15 cellular contexts compared by ENCODE assay signal in the genomic region with DNA sequence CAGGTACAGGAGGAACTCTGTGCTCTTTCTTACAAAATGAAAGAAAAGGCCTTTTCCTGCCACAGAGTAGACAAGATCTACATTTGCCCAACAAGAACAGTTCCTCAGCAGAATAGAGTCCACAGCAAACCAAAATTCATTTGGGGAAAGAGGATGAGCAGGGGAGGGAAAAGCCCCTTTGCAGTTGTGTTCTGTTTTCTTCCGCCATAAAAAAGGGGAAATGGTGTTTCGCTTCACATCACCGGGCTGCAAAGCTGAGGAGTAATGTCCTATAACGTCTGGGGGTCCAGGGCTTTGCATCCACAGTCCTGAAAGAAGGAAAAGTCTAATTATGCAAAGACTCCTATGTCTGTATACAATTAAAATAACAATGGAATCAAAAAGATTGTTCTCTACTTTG.
"Had no signal": no experiment of that assay in that cellular context is flagged by ENCODE, and none has a peak within 500 bp of the region (broad histone marks: within the 10 kb centered on the region; RNA-seq: fewer than 3 reads in every experiment).

A gene with protein sequence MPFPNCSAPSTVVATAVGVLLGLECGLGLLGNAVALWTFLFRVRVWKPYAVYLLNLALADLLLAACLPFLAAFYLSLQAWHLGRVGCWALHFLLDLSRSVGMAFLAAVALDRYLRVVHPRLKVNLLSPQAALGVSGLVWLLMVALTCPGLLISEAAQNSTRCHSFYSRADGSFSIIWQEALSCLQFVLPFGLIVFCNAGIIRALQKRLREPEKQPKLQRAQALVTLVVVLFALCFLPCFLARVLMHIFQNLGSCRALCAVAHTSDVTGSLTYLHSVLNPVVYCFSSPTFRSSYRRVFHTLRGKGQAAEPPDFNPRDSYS (minus strand): TSS at position 114 of the 400 bp plus-strand sequence. CDS start 149 bp downstream, outside the sequence.

- H3K9me3 ChIP-seq: esophagus muscularis mucosa, heart left ventricle, left ventricle myocardium inferior, ovary, thyroid gland had no signal

- H3K36me3 ChIP-seq: esophagus muscularis mucosa, heart left ventricle, left ventricle myocardium inferior, ovary, thyroid gland, WERI-Rb-1 had no signal

- H3K4me1 ChIP-seq: esophagus muscularis mucosa, left ventricle myocardium inferior, thyroid gland had no signal

- H3K4me3 ChIP-seq: esophagus muscularis mucosa, heart left ventricle, left ventricle myocardium inferior, ovary, thyroid gland had no signal

- DNase-seq: activated CD4-positive, alpha-beta T cell treated with anti-CD3 and anti-CD28 coated beads for 4 hours; activated CD8-positive, alpha-beta memory T cell treated with anti-CD3 and anti-CD28 coated beads, Interleukin-2, amount 50 U/mL, for 4 hours; activated CD8-positive, alpha-beta T cell treated with anti-CD3 and anti-CD28 coated beads for 36 hours; activated gamma-delta T cell treated with Interleukin-2 at 50 U/mL for 16 hours; activated naive CD8-positive, alpha-beta T cell treated with anti-CD3 and anti-CD28 coated beads, Interleukin-2, amount 10 ng/mL, durations not matched to agents 7 days and 5 days; activated T-cell treated with anti-CD3 and anti-CD28 coated beads, Interleukin-2, amount 50 U/mL, for 72 hours; aorta; heart left ventricle; islet precursor cell; left ventricle myocardium inferior; ovary; stimulated activated CD4-positive, alpha-beta T cell treated with anti-CD3 and anti-CD28 coated beads, Interleukin-4, amount 100 ng/mL, for 4 hours; thyroid gland; WERI-Rb-1 had no signal

- H3K27ac ChIP-seq: esophagus muscularis mucosa, heart left ventricle, left ventricle myocardium inferior, ovary, thyroid gland, WERI-Rb-1 had no signal

- ATAC-seq: activated CD8-positive, alpha-beta T cell treated with anti-CD3 and anti-CD28 coated beads for 36 hours; activated T-cell treated with anti-CD3 and anti-CD28 coated beads, Interleukin-2, amount 50 U/mL, for 72 hours had no signal

- H3K27me3 ChIP-seq: esophagus muscularis mucosa, ovary, thyroid gland had no signal
